In the genomic region with DNA sequence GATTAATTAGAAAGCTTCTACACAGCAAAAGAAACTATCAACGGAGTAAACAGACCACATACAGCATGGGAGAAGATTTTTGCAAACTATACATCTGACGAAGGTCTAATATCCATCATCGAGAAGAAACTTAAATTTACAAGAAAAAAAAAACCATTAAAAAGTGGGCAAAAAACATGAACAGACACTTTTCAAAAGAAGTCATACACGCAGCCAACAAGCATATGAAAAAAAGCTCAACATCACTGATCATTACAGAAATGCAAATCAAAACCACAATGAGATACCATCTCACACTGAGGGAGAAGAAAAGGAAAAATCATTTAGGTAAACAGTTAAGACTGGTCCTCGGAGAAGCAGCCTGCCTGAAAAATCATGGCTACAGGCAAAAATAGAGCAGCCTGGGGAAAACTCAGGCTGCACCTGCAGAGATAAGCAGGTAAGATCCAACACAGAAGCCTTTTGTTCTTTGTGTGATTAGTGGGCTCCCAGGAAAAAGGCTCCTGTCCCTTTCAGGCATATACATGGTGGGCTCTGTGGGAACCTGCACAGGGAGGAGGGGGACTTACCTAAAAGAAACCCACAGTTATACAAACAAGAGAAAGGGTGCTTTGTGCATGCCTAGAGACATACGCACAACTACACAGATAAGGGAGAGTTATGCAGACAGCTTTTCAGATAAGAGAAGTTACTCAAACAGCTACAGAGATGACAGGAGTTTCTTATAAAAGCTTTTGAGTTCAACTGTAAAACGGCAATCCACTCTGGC, we compare ENCODE assay signal across 1 cellular context.
TF ChIP-seq lines count a peak whose summit lies in the region.

No MANE protein-coding gene starts in this region.

TF ChIP-seq in HepG2, 621 proteins besides CTCF, POLR2A, EP300 and RAD21 (continued from another document):
- TF ChIP-seq, protein P1, sequence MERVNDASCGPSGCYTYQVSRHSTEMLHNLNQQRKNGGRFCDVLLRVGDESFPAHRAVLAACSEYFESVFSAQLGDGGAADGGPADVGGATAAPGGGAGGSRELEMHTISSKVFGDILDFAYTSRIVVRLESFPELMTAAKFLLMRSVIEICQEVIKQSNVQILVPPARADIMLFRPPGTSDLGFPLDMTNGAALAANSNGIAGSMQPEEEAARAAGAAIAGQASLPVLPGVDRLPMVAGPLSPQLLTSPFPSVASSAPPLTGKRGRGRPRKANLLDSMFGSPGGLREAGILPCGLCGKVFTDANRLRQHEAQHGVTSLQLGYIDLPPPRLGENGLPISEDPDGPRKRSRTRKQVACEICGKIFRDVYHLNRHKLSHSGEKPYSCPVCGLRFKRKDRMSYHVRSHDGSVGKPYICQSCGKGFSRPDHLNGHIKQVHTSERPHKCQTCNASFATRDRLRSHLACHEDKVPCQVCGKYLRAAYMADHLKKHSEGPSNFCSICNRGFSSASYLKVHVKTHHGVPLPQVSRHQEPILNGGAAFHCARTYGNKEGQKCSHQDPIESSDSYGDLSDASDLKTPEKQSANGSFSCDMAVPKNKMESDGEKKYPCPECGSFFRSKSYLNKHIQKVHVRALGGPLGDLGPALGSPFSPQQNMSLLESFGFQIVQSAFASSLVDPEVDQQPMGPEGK (CRISPR knock-in tag; IDR thresholded peaks at IDR 0.05), result peak; percentile 60
- TF ChIP-seq ZNF224 (CRISPR knock-in tag; IDR thresholded peaks at IDR 0.05) (no peak), GATA4 (IDR thresholded peaks at IDR 0.05; ENCODE audit: borderline replicate concordance, low read depth) (peak; percentile 72; the same call in 1 of the 2 replicates), NCOA2 (CRISPR knock-in tag; IDR thresholded peaks at IDR 0.05) (peak; percentile 70; the same call in 1 of the 2 replicates), CREM (IDR thresholded peaks at IDR 0.05) (peak; percentile 27; the same call in 1 of the 2 replicates), CREM (CRISPR knock-in tag; IDR thresholded peaks at IDR 0.05) (no peak), SOX13 (IDR thresholded peaks at IDR 0.05) (no peak; the same call in 1 of the 2 replicates), SOX13 (CRISPR knock-in tag; conservative IDR thresholded peaks at IDR 0.05 in 1 of 2, IDR thresholded peaks at IDR 0.05 in 1 of 2) (peak in 1 of 2 experiments; percentile 82; a peak in 2 of 4 replicates), ZBTB7B (CRISPR knock-in tag; IDR thresholded peaks at IDR 0.05) (peak; percentile 89), SAP130 (CRISPR knock-in tag; IDR thresholded peaks at IDR 0.05; ENCODE audit: low read depth) (0 out of 2 replicates have a peak, but pooled peaks have one; percentile 10), TCF7 (IDR thresholded peaks at IDR 0.05; ENCODE audit: low read depth) (peak; percentile 6; the same call in 1 of the 2 replicates), ISL2 (CRISPR knock-in tag; IDR thresholded peaks at IDR 0.05) (peak; percentile 56; the same call in 1 of the 2 replicates), ZNF724P (CRISPR knock-in tag; IDR thresholded peaks at IDR 0.05; ENCODE audit: borderline replicate concordance) (no peak), ZNF292 (CRISPR knock-in tag; IDR thresholded peaks at IDR 0.05; ENCODE audit: borderline replicate concordance, low read depth) (peak; percentile 61; the same call in 1 of the 2 replicates), ZFP1 (CRISPR knock-in tag; IDR thresholded peaks at IDR 0.05) (no peak), ZNF263 (CRISPR knock-in tag; IDR thresholded peaks at IDR 0.05) (peak; percentile 84), GATAD2A (CRISPR knock-in tag; IDR thresholded peaks at IDR 0.05) (0 out of 2 replicates have a peak, but pooled peaks have one; percentile 11), IKZF1 (IDR thresholded peaks at IDR 0.05) (no peak), TRIM24 (CRISPR knock-in tag; IDR thresholded peaks at IDR 0.05) (no peak)
- TF ChIP-seq, protein P2, sequence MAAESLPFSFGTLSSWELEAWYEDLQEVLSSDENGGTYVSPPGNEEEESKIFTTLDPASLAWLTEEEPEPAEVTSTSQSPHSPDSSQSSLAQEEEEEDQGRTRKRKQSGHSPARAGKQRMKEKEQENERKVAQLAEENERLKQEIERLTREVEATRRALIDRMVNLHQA (CRISPR knock-in tag; IDR thresholded peaks at IDR 0.05), result no peak
- TF ChIP-seq, protein P3, sequence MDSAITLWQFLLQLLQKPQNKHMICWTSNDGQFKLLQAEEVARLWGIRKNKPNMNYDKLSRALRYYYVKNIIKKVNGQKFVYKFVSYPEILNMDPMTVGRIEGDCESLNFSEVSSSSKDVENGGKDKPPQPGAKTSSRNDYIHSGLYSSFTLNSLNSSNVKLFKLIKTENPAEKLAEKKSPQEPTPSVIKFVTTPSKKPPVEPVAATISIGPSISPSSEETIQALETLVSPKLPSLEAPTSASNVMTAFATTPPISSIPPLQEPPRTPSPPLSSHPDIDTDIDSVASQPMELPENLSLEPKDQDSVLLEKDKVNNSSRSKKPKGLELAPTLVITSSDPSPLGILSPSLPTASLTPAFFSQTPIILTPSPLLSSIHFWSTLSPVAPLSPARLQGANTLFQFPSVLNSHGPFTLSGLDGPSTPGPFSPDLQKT (CRISPR knock-in tag; IDR thresholded peaks at IDR 0.05; ENCODE audit: borderline replicate concordance), result no peak
- TF ChIP-seq, protein P4, sequence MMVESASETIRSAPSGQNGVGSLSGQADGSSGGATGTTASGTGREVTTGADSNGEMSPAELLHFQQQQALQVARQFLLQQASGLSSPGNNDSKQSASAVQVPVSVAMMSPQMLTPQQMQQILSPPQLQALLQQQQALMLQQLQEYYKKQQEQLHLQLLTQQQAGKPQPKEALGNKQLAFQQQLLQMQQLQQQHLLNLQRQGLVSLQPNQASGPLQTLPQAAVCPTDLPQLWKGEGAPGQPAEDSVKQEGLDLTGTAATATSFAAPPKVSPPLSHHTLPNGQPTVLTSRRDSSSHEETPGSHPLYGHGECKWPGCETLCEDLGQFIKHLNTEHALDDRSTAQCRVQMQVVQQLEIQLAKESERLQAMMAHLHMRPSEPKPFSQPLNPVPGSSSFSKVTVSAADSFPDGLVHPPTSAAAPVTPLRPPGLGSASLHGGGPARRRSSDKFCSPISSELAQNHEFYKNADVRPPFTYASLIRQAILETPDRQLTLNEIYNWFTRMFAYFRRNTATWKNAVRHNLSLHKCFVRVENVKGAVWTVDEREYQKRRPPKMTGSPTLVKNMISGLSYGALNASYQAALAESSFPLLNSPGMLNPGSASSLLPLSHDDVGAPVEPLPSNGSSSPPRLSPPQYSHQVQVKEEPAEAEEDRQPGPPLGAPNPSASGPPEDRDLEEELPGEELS (CRISPR knock-in tag; IDR thresholded peaks at IDR 0.05), result 0 out of 2 replicates have a peak, but pooled peaks have one; percentile 19
